ENCODE assay signal across 23 cellular contexts in genomic region chr17:43220511-43221125, GRCh38. TPM values are rescaled to one million over a fixed set of nuclear protein-coding genes. Genes with fewer than 3 reads are reported as not detected.
A peak's percentile ranks its signal among the peaks of the same experiment; 100 is the strongest.
DNase-seq lines count a peak whose midpoint lies in the region; ATAC-seq, FAIRE-seq and TF ChIP-seq lines count a peak whose summit lies in the region.
"Had no signal": no experiment of that assay in that cellular context is flagged by ENCODE, and none has a peak within 500 bp of the region (broad histone marks: within the 10 kb centered on the region; RNA-seq: fewer than 3 reads in every experiment).

No MANE protein-coding gene starts in this region.

- peaks cover 41 to 72% (median 55%) of the 10 kb centered on the region in 10 experiments for H3K4me1 ChIP-seq in BLaER1 treated with 17β-estradiol and CSF1 and Interleukin-3, amounts not matched to agents 10 nM and 100 nM
- peaks cover 6 to 15% of the 10 kb centered on the region in 2 donors for H3K4me1 ChIP-seq in thyroid gland
- H3K4me1 ChIP-seq: Peyer's patch had no signal

- H3K4me3 Mint-ChIP-seq in naive thymus-derived CD8-positive, alpha-beta T cell = no peak overlapping the region

- WGBS in thyroid gland, 2 donors = 84 to 88% methylated on average over 9 of the region's 9 CpGs

- H3K27me3 ChIP-seq in BLaER1 treated with 17β-estradiol and CSF1 and Interleukin-3, amounts not matched to agents 10 nM and 100 nM = no peaks in the 10 kb centered on the region
- H3K27me3 ChIP-seq in bronchial epithelial cell (ENCODE audit: control insufficient read depth, insufficient read depth, low read length) (no peaks in the 10 kb centered on the region), thyroid gland (no peaks in the 10 kb centered on the region)
- H3K27me3 ChIP-seq: Peyer's patch had no signal

- H3K36me3 ChIP-seq in BLaER1 treated with 17β-estradiol and CSF1 and Interleukin-3, amounts not matched to agents 10 nM and 100 nM = peaks cover 14 to 98% (median 60%) of the 10 kb centered on the region in 11 experiments; a peak in 21 of 22 replicates
- H3K36me3 ChIP-seq in bronchial epithelial cell (ENCODE audit: control insufficient read depth, insufficient read depth, low read length) = peaks cover 11% of the 10 kb centered on the region
- H3K36me3 ChIP-seq in thyroid gland = peaks cover 6 to 7% of the 10 kb centered on the region in 2 donors

- peak overlapping the region in 10 of 11 experiments; percentile 6 to 74 (median 60); a peak in 17 of 22 replicates for H3K4me2 ChIP-seq in BLaER1 treated with 17β-estradiol and CSF1 and Interleukin-3, amounts not matched to agents 10 nM and 100 nM

- H3K36me3 Mint-ChIP-seq in naive thymus-derived CD8-positive, alpha-beta T cell = peaks cover 0 to 27% (median 6%) of the 10 kb centered on the region in 3 donors

- H3K9ac ChIP-seq in BLaER1 treated with 17β-estradiol and CSF1 and Interleukin-3, amounts not matched to agents 10 nM and 100 nM = peak overlapping the region in 2 of 11 experiments; percentile 5 to 47; a peak in 2 of 22 replicates

- peak; percentile 50 for FAIRE-seq in bronchial epithelial cell (lab: Jason Lieb, UNC)
- FAIRE-seq: D721Med, GM19239 had no signal

- no peak for ATAC-seq in naive thymus-derived CD8-positive, alpha-beta T cell
- no peak for ATAC-seq in HG03354 (IDR thresholded peaks at IDR 0.05; ENCODE audit: poor library complexity, severe bottlenecking, unreplicated experiment)

- POLR2A ChIA-PET in naive thymus-derived CD8-positive, alpha-beta T cell (lab: Charles Lee) = interaction anchor here (1.1 to 12.3 kb wide), 2 partner anchors 95 to 140 kb away, joined by 7 to 189 read pairs; no protein-coding TSS in a partner anchor

- TF ChIP-seq POLR2A in thyroid gland (IDR thresholded peaks at IDR 0.05) = no peak

- H4K20me1 ChIP-seq in BLaER1 treated with 17β-estradiol and CSF1 and Interleukin-3, amounts not matched to agents 10 nM and 100 nM = peaks cover 0 to 98% (median 40%) of the 10 kb centered on the region in 11 experiments; a peak in 14 of 22 replicates

- H3K4me3 ChIP-seq in BLaER1 treated with 17β-estradiol and CSF1 and Interleukin-3, amounts not matched to agents 10 nM and 100 nM = no peak overlapping the region
- H3K4me3 ChIP-seq in bronchial epithelial cell (ENCODE audit: low read depth, low read length) = no peak overlapping the region
- no peak overlapping the region for H3K4me3 ChIP-seq in thyroid gland (replicated peaks in 1 of 3)
- H3K4me3 ChIP-seq: Peyer's patch had no signal

- H3K27ac Mint-ChIP-seq in naive thymus-derived CD8-positive, alpha-beta T cell = peak overlapping the region in 6 of 10 donors; percentile 1 to 87 (median 59)

- intact Hi-C loops in thyroid gland (cut with DNase I) = no loop called here

- DNase-seq in bronchial epithelial cell (ENCODE audit: low read depth) = no peak
- DNase-seq in naive thymus-derived CD8-positive, alpha-beta T cell = no peak
- DNase-seq in thyroid gland = no peak
- DNase-seq in 8988T = no peak
- no peak for DNase-seq in glomerular visceral epithelial cell (ENCODE audit: extremely low spot score)
- DNase-seq: ACHN, DMS53, GDM1, GOT3, HCEC 1CT, KG1, NCI-H1092, NCI-H146, NCI-H2081 treated with DMSO at 0.1 percent for 48 hours, NCI-H446, NCI-H526, Peyer's patch had no signal

- H3K27me3 Mint-ChIP-seq in naive thymus-derived CD8-positive, alpha-beta T cell = no peaks in the 10 kb centered on the region

- peaks cover 17 to 39% (median 29%) of the 10 kb centered on the region in 4 donors for H3K4me1 Mint-ChIP-seq in naive thymus-derived CD8-positive, alpha-beta T cell

- TF ChIP-seq CTCF in bronchial epithelial cell (IDR thresholded peaks at IDR 0.05; ENCODE audit: insufficient read depth, low read length, severe bottlenecking) (no peak), thyroid gland (IDR thresholded peaks at IDR 0.05) (no peak)

- no peak overlapping the region for H3K27ac ChIP-seq in BLaER1 treated with 17β-estradiol and CSF1 and Interleukin-3, amounts not matched to agents 10 nM and 100 nM
- peak overlapping the region; percentile 7 to 63 (median 54) for H3K27ac ChIP-seq in thyroid gland
- H3K27ac ChIP-seq: Peyer's patch had no signal

- no peaks in the 10 kb centered on the region for H3K9me3 Mint-ChIP-seq in naive thymus-derived CD8-positive, alpha-beta T cell

- H3K9me3 ChIP-seq in BLaER1 treated with 17β-estradiol and CSF1 and Interleukin-3, amounts not matched to agents 10 nM and 100 nM (replicated peaks in 1 of 11) = no peaks in the 10 kb centered on the region
- no peaks in the 10 kb centered on the region for H3K9me3 ChIP-seq in thyroid gland
- H3K9me3 ChIP-seq: Peyer's patch had no signal

RNA-seq across cellular contexts. Expression of gene CCDC200, which starts 7.8 kb away (rescaled TPM):
- total RNA-seq in bronchial epithelial cell (not detected in 2 replicates), thyroid gland (not detected)
- 1 to 10 TPM; 1.4 to 2.1 TPM for total RNA-seq in naive thymus-derived CD8-positive, alpha-beta T cell
- under 1 TPM in 2 of 3 donors, not detected in 1; 0.69 to 0.73 TPM for polyA plus RNA-seq in naive thymus-derived CD8-positive, alpha-beta T cell
- total RNA-seq: HT1080, OCI-LY7 had no signal

RNA-seq across cellular contexts. Expression of gene TMEM106A, which starts 8.9 kb away (rescaled TPM):
- total RNA-seq in bronchial epithelial cell (0.26 and 0.38 TPM in 2 replicates), thyroid gland (10 to 100 TPM in 3 of 4 donors, 1 to 10 TPM in 1; 9.0 to 14.4 (median 12.5) TPM)
- total RNA-seq in naive thymus-derived CD8-positive, alpha-beta T cell = 10 to 100 TPM; 17.3 to 18.0 TPM
- polyA plus RNA-seq in naive thymus-derived CD8-positive, alpha-beta T cell = 1 to 10 TPM; 4.1 to 5.5 (median 4.2) TPM

RNA-seq across cellular contexts. Expression of gene RNU2-1, which starts 13.2 kb away (rescaled TPM):
- total RNA-seq in bronchial epithelial cell (not detected in 2 replicates), thyroid gland (not detected)
- 1,000 to 10,000 TPM; 8,620 to 8,904 TPM for total RNA-seq in naive thymus-derived CD8-positive, alpha-beta T cell
- polyA plus RNA-seq in naive thymus-derived CD8-positive, alpha-beta T cell = not detected
- total RNA-seq: HT1080, Peyer's patch had no signal

RNA-seq across cellular contexts. Expression of gene NBR1, which starts 49.6 kb away (rescaled TPM):
- 51.9 and 74.5 TPM in 2 replicates for total RNA-seq in bronchial epithelial cell
- total RNA-seq in naive thymus-derived CD8-positive, alpha-beta T cell = 10 to 100 TPM; 81.3 to 88.0 TPM
- 10 to 100 TPM; 63.3 to 73.2 (median 68.1) TPM for polyA plus RNA-seq in naive thymus-derived CD8-positive, alpha-beta T cell
- 100 to 1,000 TPM; 117 to 166 (median 134) TPM for total RNA-seq in thyroid gland

Comparison
In these comparisons a context has a peak if more than half of its experiments do, and no peak if none do; other contexts are left out.
1. H3K27ac ChIP-seq: peak in thyroid gland (3 of 3); none in BLaER1 treated with 17β-estradiol and CSF1 and Interleukin-3, amounts not matched to agents 10 nM and 100 nM (0 of 11).
2. RNA of gene RNU2-1, which starts 13.2 kb away (total RNA-seq): 8,620 to 8,904 TPM in naive thymus-derived CD8-positive, alpha-beta T cell; not detected in bronchial epithelial cell and not detected in thyroid gland; every median in the first group is over 1,000 times any median in the second.